1 cellular context compared by ENCODE assay signal in the genomic region with DNA sequence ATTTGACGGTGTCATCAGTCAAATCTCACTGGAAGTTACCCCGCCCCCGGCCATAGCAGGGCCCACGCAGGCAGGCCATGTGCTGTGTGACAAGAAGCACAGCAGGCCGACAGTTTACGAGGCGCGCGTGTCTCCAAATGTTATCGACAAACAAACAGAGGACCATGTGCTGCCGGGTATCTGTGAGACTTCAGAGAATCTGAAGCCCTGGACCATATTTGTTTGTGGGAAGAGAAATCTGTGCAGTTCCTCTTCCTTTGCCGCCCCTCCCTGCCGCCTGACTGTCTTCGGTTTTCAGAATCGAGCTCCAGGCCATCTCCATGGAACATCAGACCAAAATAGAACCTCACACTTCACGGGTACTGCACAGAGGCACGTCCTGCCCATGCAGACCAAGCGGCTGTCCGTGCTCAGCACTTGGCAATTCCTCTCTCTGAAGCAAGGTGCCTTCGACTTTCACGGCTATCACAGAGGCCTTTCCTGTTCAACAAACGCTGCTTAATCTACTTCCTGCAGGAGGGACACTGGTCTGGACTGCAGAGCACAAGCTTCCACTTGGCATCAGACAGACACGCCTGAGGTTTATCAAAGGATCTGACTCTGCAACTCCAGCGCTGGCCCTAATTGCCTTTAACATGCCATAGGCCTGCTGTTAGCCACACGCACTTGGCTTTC.
TF ChIP-seq lines count a peak whose summit lies in the region.

No MANE protein-coding gene starts in this region.

TF ChIP-seq in IMR-90, 13 proteins besides CTCF, POLR2A, EP300 and RAD21 (continued from another document):
- TF ChIP-seq, protein P1, sequence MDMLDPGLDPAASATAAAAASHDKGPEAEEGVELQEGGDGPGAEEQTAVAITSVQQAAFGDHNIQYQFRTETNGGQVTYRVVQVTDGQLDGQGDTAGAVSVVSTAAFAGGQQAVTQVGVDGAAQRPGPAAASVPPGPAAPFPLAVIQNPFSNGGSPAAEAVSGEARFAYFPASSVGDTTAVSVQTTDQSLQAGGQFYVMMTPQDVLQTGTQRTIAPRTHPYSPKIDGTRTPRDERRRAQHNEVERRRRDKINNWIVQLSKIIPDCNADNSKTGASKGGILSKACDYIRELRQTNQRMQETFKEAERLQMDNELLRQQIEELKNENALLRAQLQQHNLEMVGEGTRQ (IDR thresholded peaks at IDR 0.05; ENCODE audit: low read depth, low read length), result no peak
TF ChIP-seq in IMR-90: peak in this region for 0.
